1 cellular context compared by ENCODE assay signal in the genomic region with DNA sequence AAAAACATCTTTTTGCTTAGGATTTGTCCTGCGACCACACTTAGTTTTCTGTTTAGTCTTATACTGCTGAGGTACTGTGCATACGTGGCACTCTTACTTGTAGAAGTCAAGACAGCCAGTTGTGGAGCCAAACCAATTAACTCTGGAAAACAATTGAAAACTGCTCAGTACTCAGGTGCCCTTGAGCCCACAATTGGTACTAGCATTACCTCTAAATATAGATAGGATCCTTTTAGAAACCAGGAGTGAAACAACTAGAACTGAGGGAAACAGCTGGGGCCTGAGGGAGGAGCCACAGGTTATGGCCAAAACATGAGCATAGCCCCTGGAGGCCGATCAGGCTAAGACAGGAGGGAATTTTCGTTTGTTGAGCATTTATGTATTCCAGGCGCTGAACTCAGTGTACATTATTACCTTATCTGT.
TF ChIP-seq lines count a peak whose summit lies in the region.

No MANE protein-coding gene starts in this region.

TF ChIP-seq in IMR-90, 13 proteins besides CTCF, POLR2A, EP300 and RAD21:
- TF ChIP-seq RFX5 (IDR thresholded peaks at IDR 0.05; ENCODE audit: low read depth, low read length): no peak
- TF ChIP-seq MAFK (IDR thresholded peaks at IDR 0.05; ENCODE audit: low read depth, low read length): no peak
- no peak for TF ChIP-seq MAZ (IDR thresholded peaks at IDR 0.05; ENCODE audit: borderline replicate concordance, low read depth, low read length)
- TF ChIP-seq NFE2L2 (IDR thresholded peaks at IDR 0.05; ENCODE audit: low read depth, low read length): no peak
- TF ChIP-seq SMC3 (IDR thresholded peaks at IDR 0.05; ENCODE audit: low read depth, low read length): no peak
- no peak for TF ChIP-seq MXI1 (IDR thresholded peaks at IDR 0.05; ENCODE audit: borderline replicate concordance, low read depth, low read length)
- no peak for TF ChIP-seq BHLHE40 (IDR thresholded peaks at IDR 0.05; ENCODE audit: low read depth, low read length)
- no peak for TF ChIP-seq RCOR1 (IDR thresholded peaks at IDR 0.05; ENCODE audit: insufficient replicate concordance, low read length)
- TF ChIP-seq, protein P1, sequence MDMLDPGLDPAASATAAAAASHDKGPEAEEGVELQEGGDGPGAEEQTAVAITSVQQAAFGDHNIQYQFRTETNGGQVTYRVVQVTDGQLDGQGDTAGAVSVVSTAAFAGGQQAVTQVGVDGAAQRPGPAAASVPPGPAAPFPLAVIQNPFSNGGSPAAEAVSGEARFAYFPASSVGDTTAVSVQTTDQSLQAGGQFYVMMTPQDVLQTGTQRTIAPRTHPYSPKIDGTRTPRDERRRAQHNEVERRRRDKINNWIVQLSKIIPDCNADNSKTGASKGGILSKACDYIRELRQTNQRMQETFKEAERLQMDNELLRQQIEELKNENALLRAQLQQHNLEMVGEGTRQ (IDR thresholded peaks at IDR 0.05; ENCODE audit: low read depth, low read length): no peak
- TF ChIP-seq, protein P2, sequence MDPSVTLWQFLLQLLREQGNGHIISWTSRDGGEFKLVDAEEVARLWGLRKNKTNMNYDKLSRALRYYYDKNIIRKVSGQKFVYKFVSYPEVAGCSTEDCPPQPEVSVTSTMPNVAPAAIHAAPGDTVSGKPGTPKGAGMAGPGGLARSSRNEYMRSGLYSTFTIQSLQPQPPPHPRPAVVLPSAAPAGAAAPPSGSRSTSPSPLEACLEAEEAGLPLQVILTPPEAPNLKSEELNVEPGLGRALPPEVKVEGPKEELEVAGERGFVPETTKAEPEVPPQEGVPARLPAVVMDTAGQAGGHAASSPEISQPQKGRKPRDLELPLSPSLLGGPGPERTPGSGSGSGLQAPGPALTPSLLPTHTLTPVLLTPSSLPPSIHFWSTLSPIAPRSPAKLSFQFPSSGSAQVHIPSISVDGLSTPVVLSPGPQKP (IDR thresholded peaks at IDR 0.05; ENCODE audit: borderline replicate concordance, low read depth, low read length): no peak
- TF ChIP-seq CEBPB (IDR thresholded peaks at IDR 0.05; ENCODE audit: low read depth, low read length): no peak
- no peak for TF ChIP-seq CHD1 (IDR thresholded peaks at IDR 0.05; ENCODE audit: low read depth, low read length)
- TF ChIP-seq FOS (IDR thresholded peaks at IDR 0.05; ENCODE audit: low read depth, low read length): no peak
TF ChIP-seq in IMR-90: peak in this region for 0.
